In the genomic region with DNA sequence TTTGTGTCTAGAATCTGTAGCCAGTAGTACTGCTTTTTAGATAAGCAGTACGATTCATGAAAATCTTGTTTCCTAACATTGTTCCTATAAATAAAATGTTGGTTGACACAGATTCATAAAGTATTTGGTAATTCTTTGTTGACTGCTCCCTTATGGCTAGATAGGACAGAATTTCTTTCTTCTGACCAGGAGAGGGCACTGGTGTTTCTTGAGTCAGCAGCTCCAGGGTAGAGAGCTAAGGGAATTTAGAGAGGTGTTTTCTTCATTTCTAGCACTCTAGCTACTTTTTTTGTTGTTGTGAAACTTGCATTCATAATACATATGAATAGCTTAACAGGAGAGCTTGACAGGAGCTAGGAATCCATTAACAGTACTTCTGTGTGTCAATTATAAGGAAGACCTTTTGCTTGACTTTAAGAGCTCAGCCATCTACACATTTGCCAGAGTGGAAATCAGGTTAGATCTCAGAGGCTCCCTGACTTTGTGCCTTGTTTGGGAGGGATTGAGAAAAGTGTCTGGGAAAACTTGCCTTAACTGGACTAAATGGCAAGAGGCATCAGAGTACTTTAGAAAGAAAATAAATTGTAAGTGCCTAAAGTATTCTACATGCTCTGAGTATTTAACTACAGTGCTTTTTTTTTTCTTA, we compare ENCODE assay signal across 8 cellular contexts.
DNase-seq lines count a peak whose midpoint lies in the region; ATAC-seq and TF ChIP-seq lines count a peak whose summit lies in the region.

No MANE protein-coding gene starts in this region.

- peak; percentile 52 for ATAC-seq in GM21515 (IDR thresholded peaks at IDR 0.05; ENCODE audit: unreplicated experiment)
- ATAC-seq in HG03521 (IDR thresholded peaks at IDR 0.05; ENCODE audit: unreplicated experiment) = no peak
- no peak for ATAC-seq in GM19035 (IDR thresholded peaks at IDR 0.05; ENCODE audit: unreplicated experiment)

- DNase-seq in DMS114 treated with DMSO at 0.1 percent for 48 hours (lab: John Stamatoyannopoulos, UW; ENCODE audit: unreplicated experiment) (peak; percentile 17), NCI-H748 treated with DMSO at 0.1 percent for 48 hours (lab: John Stamatoyannopoulos, UW) (peak; percentile 66), fibroblast of mammary gland (ENCODE audit: low read depth) (peak; percentile 10)
- no peak for DNase-seq in activated CD4-positive, alpha-beta T cell treated with anti-CD3 and anti-CD28 coated beads, Interleukin-2, amount 50 U/mL, for 4 hours
- DNase-seq in activated CD4-positive, alpha-beta T cell treated with anti-CD3 and anti-CD28 coated beads for 48 hours = no peak

- H3K4me3 ChIP-seq in fibroblast of mammary gland (ENCODE audit: control insufficient read depth, low read depth, low read length) = no peak overlapping the region

- peak; percentile 31 for TF ChIP-seq CTCF in fibroblast of mammary gland (conservative IDR thresholded peaks at IDR 0.05; ENCODE audit: control insufficient read depth, insufficient read depth, low read depth, low read length)

Comparison
In these comparisons a context has a peak if more than half of its experiments do, and no peak if none do; other contexts are left out.
1. DNase-seq: peak in DMS114 treated with DMSO at 0.1 percent for 48 hours (single experiment), NCI-H748 treated with DMSO at 0.1 percent for 48 hours (single experiment) and fibroblast of mammary gland (single experiment); none in activated CD4-positive, alpha-beta T cell treated with anti-CD3 and anti-CD28 coated beads, Interleukin-2, amount 50 U/mL, for 4 hours (0 of 2) and activated CD4-positive, alpha-beta T cell treated with anti-CD3 and anti-CD28 coated beads for 48 hours (single experiment).